8 cellular contexts compared by ENCODE assay signal in the genomic region with DNA sequence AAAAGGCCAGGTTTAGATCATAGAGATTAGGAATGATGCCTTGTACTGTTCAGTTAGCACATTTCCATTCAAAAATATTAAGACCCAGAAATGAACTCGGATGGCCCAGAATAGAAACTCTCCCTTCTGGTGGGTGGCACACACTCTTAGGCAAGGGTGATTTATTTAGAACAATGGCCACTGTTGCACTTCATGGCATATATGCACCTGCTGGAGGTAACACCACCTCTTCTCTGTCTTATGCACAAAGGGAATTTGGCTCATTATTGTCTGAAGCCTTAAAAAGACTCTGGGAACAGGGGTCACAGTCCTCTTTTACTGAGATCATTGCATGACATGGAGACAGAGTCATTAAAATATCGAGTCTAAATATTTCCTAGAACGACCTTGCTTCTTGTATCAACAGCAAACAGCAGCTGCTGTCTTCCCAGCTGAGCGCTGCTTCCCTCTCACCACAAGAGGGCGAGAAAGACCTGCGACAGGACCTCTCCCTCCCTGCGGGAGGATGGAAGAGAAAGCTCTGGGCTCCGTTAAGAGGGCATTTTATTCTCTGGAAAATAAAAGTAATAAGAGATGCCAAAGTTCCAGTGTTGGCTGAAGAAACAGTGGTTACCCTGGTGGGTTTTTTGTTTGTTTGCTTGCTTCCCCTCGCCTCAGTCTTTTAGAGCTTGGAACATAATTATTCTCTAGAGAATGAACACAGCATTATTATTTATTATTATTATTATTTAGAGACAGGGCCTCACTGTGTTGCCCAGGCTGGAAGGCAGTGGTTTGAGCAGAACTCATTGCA. TPM values are rescaled to one million over a fixed set of nuclear protein-coding genes. Genes with fewer than 3 reads are reported as not detected.
DNase-seq lines count a peak whose midpoint lies in the region; ATAC-seq and TF ChIP-seq lines count a peak whose summit lies in the region.

No MANE protein-coding gene starts in this region.

- H3K4me3 ChIP-seq in Jurkat, Clone E6-1 (ENCODE audit: low read length): no peak overlapping the region
- H3K4me3 ChIP-seq in esophagus squamous epithelium: no peak overlapping the region

- no peak overlapping the region for H3K27ac Mint-ChIP-seq in natural killer cell treated with Interleukin-12 subunit alpha and Interleukin-12 subunit beta and Interleukin-15 and Interleukin-18, amount 100 ng/mL, for 72 hours
- no peak overlapping the region for H3K27ac Mint-ChIP-seq in stimulated activated naive CD8-positive, alpha-beta T cell treated with anti-CD3 and anti-CD28 coated beads, Interleukin-15, amount 100 ng/mL, for 72 hours

- intact Hi-C loops in esophagus squamous epithelium (cut with DNase I): no loop called here

- H3K9me3 Mint-ChIP-seq in natural killer cell treated with Interleukin-12 subunit alpha and Interleukin-12 subunit beta and Interleukin-15 and Interleukin-18, amount 100 ng/mL, for 72 hours: no peaks in the 10 kb centered on the region
- no peaks in the 10 kb centered on the region for H3K9me3 Mint-ChIP-seq in stimulated activated naive CD8-positive, alpha-beta T cell treated with anti-CD3 and anti-CD28 coated beads, Interleukin-15, amount 100 ng/mL, for 72 hours

- ATAC-seq in GM21528 (IDR thresholded peaks at IDR 0.05; ENCODE audit: low FRiP score, unreplicated experiment): peak; percentile 82
- ATAC-seq in natural killer cell treated with Interleukin-12 subunit alpha and Interleukin-12 subunit beta and Interleukin-15 and Interleukin-18, amount 100 ng/mL, for 72 hours: peak; percentile 66 to 84
- ATAC-seq in stimulated activated naive CD8-positive, alpha-beta T cell treated with anti-CD3 and anti-CD28 coated beads, Interleukin-15, amount 100 ng/mL, for 72 hours: peak; percentile 82

- TF ChIP-seq CTCF in esophagus squamous epithelium (IDR thresholded peaks at IDR 0.05): peak; percentile 56 to 95 (median 92)

- H3K9me3 ChIP-seq in esophagus squamous epithelium: no peaks in the 10 kb centered on the region

- H3K36me3 ChIP-seq in esophagus squamous epithelium: no peaks in the 10 kb centered on the region

- no peaks in the 10 kb centered on the region for H3K36me3 Mint-ChIP-seq in natural killer cell treated with Interleukin-12 subunit alpha and Interleukin-12 subunit beta and Interleukin-15 and Interleukin-18, amount 100 ng/mL, for 72 hours

- peaks cover 3 to 6% (median 6%) of the 10 kb centered on the region in 3 donors for H3K4me1 ChIP-seq in esophagus squamous epithelium

- peaks cover 0 to 46% (median 6%) of the 10 kb centered on the region in 4 donors for H3K27me3 ChIP-seq in esophagus squamous epithelium

- DNase-seq in DMS79 (lab: John Stamatoyannopoulos, UW) (peak; percentile 47), OCI-M1 (lab: John Stamatoyannopoulos, UW) (peak; percentile 87), activated T-cell treated with anti-CD3 and anti-CD28 coated beads for 48 hours (ENCODE audit: low read depth) (peak; percentile 52), esophagus squamous epithelium (lab: John Stamatoyannopoulos, UW) (no peak)
- peak; percentile 59 for DNase-seq in Jurkat, Clone E6-1 (ENCODE audit: low read depth, low spot score)
- DNase-seq in natural killer cell treated with Interleukin-12 subunit alpha and Interleukin-12 subunit beta and Interleukin-15 and Interleukin-18, amount 100 ng/mL, for 72 hours (ENCODE audit: low spot score): peak; percentile 66
- peak; percentile 62 to 66 for DNase-seq in stimulated activated naive CD8-positive, alpha-beta T cell treated with anti-CD3 and anti-CD28 coated beads, Interleukin-15, amount 100 ng/mL, for 72 hours

- no peak overlapping the region for H3K4me3 Mint-ChIP-seq in natural killer cell treated with Interleukin-12 subunit alpha and Interleukin-12 subunit beta and Interleukin-15 and Interleukin-18, amount 100 ng/mL, for 72 hours
- H3K4me3 Mint-ChIP-seq in stimulated activated naive CD8-positive, alpha-beta T cell treated with anti-CD3 and anti-CD28 coated beads, Interleukin-15, amount 100 ng/mL, for 72 hours: no peak overlapping the region

- H3K27ac ChIP-seq in esophagus squamous epithelium: no peak overlapping the region

- TF ChIP-seq POLR2A in esophagus squamous epithelium (IDR thresholded peaks at IDR 0.05): no peak

- 3 to 4% methylated on average over 9 of the region's 9 CpGs for WGBS in esophagus squamous epithelium, 2 donors

- peaks cover 37 to 42% of the 10 kb centered on the region in 2 donors for H3K27me3 Mint-ChIP-seq in natural killer cell treated with Interleukin-12 subunit alpha and Interleukin-12 subunit beta and Interleukin-15 and Interleukin-18, amount 100 ng/mL, for 72 hours
- peaks cover 54% of the 10 kb centered on the region for H3K27me3 Mint-ChIP-seq in stimulated activated naive CD8-positive, alpha-beta T cell treated with anti-CD3 and anti-CD28 coated beads, Interleukin-15, amount 100 ng/mL, for 72 hours

- H3K4me1 Mint-ChIP-seq in natural killer cell treated with Interleukin-12 subunit alpha and Interleukin-12 subunit beta and Interleukin-15 and Interleukin-18, amount 100 ng/mL, for 72 hours (ENCODE audit: low read depth in 2 of 2): peaks cover 4% of the 10 kb centered on the region in 2 donors
- H3K4me1 Mint-ChIP-seq in stimulated activated naive CD8-positive, alpha-beta T cell treated with anti-CD3 and anti-CD28 coated beads, Interleukin-15, amount 100 ng/mL, for 72 hours: peaks cover 11% of the 10 kb centered on the region

RNA-seq across cellular contexts. Expression of a gene that starts 13.5 kb away (rescaled TPM):
- 48.4 TPM for polyA plus RNA-seq in Jurkat, Clone E6-1 (2012; ENCODE audit: insufficient read depth, insufficient read length)
- 1 to 10 TPM; 2.5 to 6.8 (median 4.4) TPM for total RNA-seq in esophagus squamous epithelium
- total RNA-seq in natural killer cell treated with Interleukin-12 subunit alpha and Interleukin-12 subunit beta and Interleukin-15 and Interleukin-18, amount 100 ng/mL, for 72 hours: under 1 TPM in 1 of 2 donors, not detected in 1; 0.14 TPM
